Comparison of ENCODE assay signal across 23 cellular contexts in genomic region chr21:45802956-45803612, GRCh38.
"Had no signal": no experiment of that assay in that cellular context is flagged by ENCODE, and none has a peak within 500 bp of the region (broad histone marks: within the 10 kb centered on the region; RNA-seq: fewer than 3 reads in every experiment).

No MANE protein-coding gene starts in this region.

- H3K4me3 Mint-ChIP-seq: effector memory CD8-positive, alpha-beta T cell; memory B cell; natural killer cell; neural crest cell; stimulated activated effector memory CD8-positive, alpha-beta T cell treated with anti-CD3 and anti-CD28 coated beads, Interleukin-12 subunit alpha, Interleukin-12 subunit beta, amount 100 ng/mL, for 72 hours; type B pancreatic cell had no signal

- H3K36me3 ChIP-seq: gastrocnemius medialis, right atrium auricular region, stomach, thyroid gland had no signal

- H3K36me3 Mint-ChIP-seq: natural killer cell; stimulated activated effector memory CD8-positive, alpha-beta T cell treated with anti-CD3 and anti-CD28 coated beads, Interleukin-12 subunit alpha, Interleukin-12 subunit beta, amount 100 ng/mL, for 72 hours; type B pancreatic cell had no signal

- H3K4me1 ChIP-seq: gastrocnemius medialis, parathyroid adenoma, right atrium auricular region, stomach, thyroid gland had no signal

- H3K4me2 ChIP-seq: smooth muscle cell had no signal

- H3K9me3 ChIP-seq: gastrocnemius medialis, right atrium auricular region, stomach, thyroid gland had no signal

- H3K27me3 ChIP-seq: right atrium auricular region, thyroid gland had no signal

- H2AFZ ChIP-seq: parathyroid adenoma had no signal

- H3K9ac ChIP-seq: parathyroid adenoma had no signal

- ATAC-seq: effector memory CD8-positive, alpha-beta T cell; gastrocnemius medialis; left lobe of liver; natural killer cell; sciatic nerve; stimulated activated effector memory CD8-positive, alpha-beta T cell treated with anti-CD3 and anti-CD28 coated beads, Interleukin-12 subunit alpha, Interleukin-12 subunit beta, amount 100 ng/mL, for 72 hours had no signal

- H3K4me1 Mint-ChIP-seq: memory B cell; natural killer cell; stimulated activated effector memory CD8-positive, alpha-beta T cell treated with anti-CD3 and anti-CD28 coated beads, Interleukin-12 subunit alpha, Interleukin-12 subunit beta, amount 100 ng/mL, for 72 hours had no signal

- H3K9me3 Mint-ChIP-seq: effector memory CD8-positive, alpha-beta T cell; natural killer cell; neural crest cell; stimulated activated effector memory CD8-positive, alpha-beta T cell treated with anti-CD3 and anti-CD28 coated beads, Interleukin-12 subunit alpha, Interleukin-12 subunit beta, amount 100 ng/mL, for 72 hours; type B pancreatic cell had no signal

- H3K27ac ChIP-seq: coronary artery, gastrocnemius medialis, parathyroid adenoma, right atrium auricular region, stomach, thyroid gland had no signal

- H3K27ac Mint-ChIP-seq: effector memory CD8-positive, alpha-beta T cell; memory B cell; natural killer cell; progenitor cell of endocrine pancreas; stimulated activated effector memory CD8-positive, alpha-beta T cell treated with anti-CD3 and anti-CD28 coated beads, Interleukin-12 subunit alpha, Interleukin-12 subunit beta, amount 100 ng/mL, for 72 hours; type B pancreatic cell had no signal

- H3K4me3 ChIP-seq: coronary artery, gastrocnemius medialis, lung, right atrium auricular region, smooth muscle cell, stomach, thyroid gland had no signal

- H3K27me3 Mint-ChIP-seq: memory B cell, progenitor cell of endocrine pancreas, type B pancreatic cell had no signal

- DNase-seq: dermis blood vessel endothelial cell; effector memory CD8-positive, alpha-beta T cell; erythroblast; gastrocnemius medialis; natural killer cell; stimulated activated CD4-positive, alpha-beta T cell treated with anti-CD3 and anti-CD28 coated beads, Interleukin-12 subunit alpha, Interleukin-12 subunit beta, amount 100 ng/mL, for 4 hours; stimulated activated CD4-positive, alpha-beta T cell treated with anti-CD3 and anti-CD28 coated beads, Interleukin-2, amount 100 ng/mL, for 24 hours; stimulated activated CD4-positive, alpha-beta T cell treated with anti-CD3 and anti-CD28 coated beads, Interleukin-4, amount 100 ng/mL, for 24 hours; stimulated activated naive CD4-positive, alpha-beta T cell treated with Interleukin-2 at 50 U/mL for 16 hours; stomach; thyroid gland had no signal
